In genomic region chr17:51486885-51487520, GRCh38 we compare ENCODE assay signal across 27 cellular contexts.
"Had no signal": no experiment of that assay in that cellular context is flagged by ENCODE, and none has a peak within 500 bp of the region (broad histone marks: within the 10 kb centered on the region; RNA-seq: fewer than 3 reads in every experiment).

No MANE protein-coding gene starts in this region.

- H3K4me1 Mint-ChIP-seq: mesothelial cell of epicardium, naive B cell had no signal

- H3K27ac Mint-ChIP-seq: dendritic cell treated with granulocyte-macrophage colony-stimulating factor and Interleukin-4, amounts not matched to agents 40 ng/mL and 50 ng/mL, for 4 days; effector memory CD8-positive, alpha-beta T cell; endodermal cell; mesothelial cell of epicardium; naive B cell; naive thymus-derived CD8-positive, alpha-beta T cell had no signal

- FAIRE-seq: endometrium, islet of Langerhans, keratinocyte had no signal

- H3K9me3 ChIP-seq: colonic mucosa, esophagus squamous epithelium, gastrocnemius medialis, lower lobe of right lung had no signal

- H3K27me3 ChIP-seq: colonic mucosa, gastrocnemius medialis, hepatocyte had no signal

- H3K36me3 Mint-ChIP-seq: mesothelial cell of epicardium; naive B cell; naive thymus-derived CD8-positive, alpha-beta T cell had no signal

- H3K4me3 ChIP-seq: colonic mucosa, esophagus squamous epithelium, gastrocnemius medialis, heart right ventricle, hepatocyte, left lung, lower lobe of right lung, mucosa of descending colon had no signal

- H3K36me3 ChIP-seq: colonic mucosa, esophagus squamous epithelium, gastrocnemius medialis, heart right ventricle, left lung, lower lobe of right lung had no signal

- ATAC-seq: effector memory CD8-positive, alpha-beta T cell; esophagus mucosa; gastrocnemius medialis; heart right ventricle; left cardiac atrium; left ventricle myocardium superior; mucosa of descending colon had no signal

- H3K27ac ChIP-seq: colonic mucosa, epithelial cell of prostate, esophagus squamous epithelium, gastrocnemius medialis, heart right ventricle, hepatocyte, left lung, lower lobe of right lung had no signal

- H3K79me2 ChIP-seq: hepatocyte had no signal

- H3K4me2 ChIP-seq: hepatocyte had no signal

- H3K9me3 Mint-ChIP-seq: effector memory CD8-positive, alpha-beta T cell; mesothelial cell of epicardium had no signal

- H3K4me3 Mint-ChIP-seq: dendritic cell treated with granulocyte-macrophage colony-stimulating factor and Interleukin-4, amounts not matched to agents 40 ng/mL and 50 ng/mL, for 4 days; effector memory CD8-positive, alpha-beta T cell; endodermal cell; mesothelial cell of epicardium; naive B cell had no signal

- H3K4me1 ChIP-seq: colonic mucosa, gastrocnemius medialis, heart right ventricle, left lung, lower lobe of right lung had no signal

- DNase-seq: colonic mucosa; cortex of kidney; effector CD8-positive, alpha-beta T cell; effector memory CD8-positive, alpha-beta T cell; endodermal cell; esophagus squamous epithelium; foreskin fibroblast; foreskin melanocyte; gastrocnemius medialis; glutamatergic neuron; heart right ventricle; left cardiac atrium; left lung; left ventricle myocardium superior; lower lobe of right lung; mesenchymal stem cell; mucosa of descending colon; naive B cell; naive thymus-derived CD8-positive, alpha-beta T cell had no signal

- H2AFZ ChIP-seq: hepatocyte had no signal
